In genomic region chr10:60237977-60238376, GRCh38 we compare ENCODE assay signal across 8 cellular contexts.
DNase-seq lines count a peak whose midpoint lies in the region; ATAC-seq and TF ChIP-seq lines count a peak whose summit lies in the region.

No MANE protein-coding gene starts in this region.

- H3K36me3 Mint-ChIP-seq in mesothelial cell of epicardium: peaks cover 12% of the 10 kb centered on the region

- H3K4me1 Mint-ChIP-seq in mesothelial cell of epicardium: peaks cover 25% of the 10 kb centered on the region

- no peak overlapping the region for H3K4me3 Mint-ChIP-seq in mesothelial cell of epicardium

- ATAC-seq in GM18499 (IDR thresholded peaks at IDR 0.05; ENCODE audit: insufficient read depth, unreplicated experiment) (peak; percentile 28), HG02588 (IDR thresholded peaks at IDR 0.05; ENCODE audit: unreplicated experiment) (peak; percentile 22)

- DNase-seq in RPMI7951 (ENCODE audit: low read depth) (peak; percentile 23), mesothelial cell of epicardium (ENCODE audit: low spot score in 2 of 2, unreplicated experiment in 2 of 2) (no peak), DMS153 (lab: John Stamatoyannopoulos, UW) (no peak), OCI-M2 (lab: John Stamatoyannopoulos, UW; ENCODE audit: unreplicated experiment) (no peak)
- no peak for DNase-seq in effector CD8-positive, alpha-beta T cell (lab: John Stamatoyannopoulos, UW)
- no peak for DNase-seq in activated CD8-positive, alpha-beta memory T cell treated with anti-CD3 and anti-CD28 coated beads for 24 hours

- TF ChIP-seq CTCF in mesothelial cell of epicardium (IDR thresholded peaks at IDR 0.05; ENCODE audit: unreplicated experiment): no peak

- no peaks in the 10 kb centered on the region for H3K27me3 Mint-ChIP-seq in mesothelial cell of epicardium (ENCODE audit: low read depth)

- H3K27ac Mint-ChIP-seq in mesothelial cell of epicardium: peak overlapping the region; percentile 74

- H3K9me3 Mint-ChIP-seq in mesothelial cell of epicardium: no peaks in the 10 kb centered on the region
